7 cellular contexts compared by ENCODE assay signal in genomic region chr5:172768573-172769323, GRCh38. TPM values are rescaled to one million over a fixed set of nuclear protein-coding genes. Genes with fewer than 3 reads are reported as not detected.
DNase-seq lines count a peak whose midpoint lies in the region; ATAC-seq, FAIRE-seq and TF ChIP-seq lines count a peak whose summit lies in the region.

No MANE protein-coding gene starts in this region.

- intact Hi-C loops in GM12878 (cut with micrococcal nuclease; ENCODE audit: unreplicated experiment), result no loop called here

- no TSS peak for BruUV-seq in GM12878 (replicated peaks; lab: Mats Ljungman, UMichigan)

- H3K4me3 ChIP-seq in Loucy (ENCODE audit: low read length, poor library complexity, severe bottlenecking) (peak overlapping the region; percentile 94), GM12878 (no peak overlapping the region)

- POLR2A ChIA-PET in GM12878 (lab: Charles Lee), result no interaction called here

- RAD21 ChIA-PET in GM12878 (lab: Charles Lee; ENCODE audit: unreplicated experiment), result interaction anchor here (1.1 kb wide), 1 partner anchor 72 kb away, joined by 3 read pairs; no protein-coding TSS in a partner anchor

- TF ChIP-seq POLR2A in GM12878 (IDR thresholded peaks at IDR 0.05; ENCODE audit: low read depth, low read length), result peak; percentile 53

- peaks cover 24% of the 10 kb centered on the region for H3K4me1 ChIP-seq in Loucy (ENCODE audit: insufficient read depth, low read length, poor library complexity, severe bottlenecking)
- H3K4me1 ChIP-seq in GM12878 (ENCODE audit: control insufficient read depth, insufficient read depth, low read length), result peaks cover 32% of the 10 kb centered on the region

- H3K9ac ChIP-seq in Loucy (ENCODE audit: low read depth, low read length, poor library complexity, severe bottlenecking) (peak overlapping the region; percentile 87), GM12878 (ENCODE audit: control insufficient read depth, insufficient read depth, low read length) (no peak overlapping the region)

- no peak for TF ChIP-seq CTCF in Loucy (conservative IDR thresholded peaks at IDR 0.05; ENCODE audit: low read length)
- TF ChIP-seq CTCF in GM12878 (IDR thresholded peaks at IDR 0.05 in 2 of 3, conservative IDR thresholded peaks at IDR 0.05 in 1 of 3; ENCODE audit: control insufficient read depth in 2 of 3, extremely low read depth in 1 of 3, insufficient read depth in 1 of 3, low read depth in 3 of 3, low read length in 3 of 3), result no peak

- no peak for TF ChIP-seq EP300 in GM12878 (IDR thresholded peaks at IDR 0.05; ENCODE audit: borderline replicate concordance in 1 of 2, control insufficient read depth in 1 of 2, low read depth in 2 of 2, low read length in 2 of 2)

- in situ Hi-C loops in GM12878 (cut with MboI), result no loop called here

- H3K36me3 ChIP-seq in Loucy (ENCODE audit: insufficient read depth, low read length) (peaks cover 11% of the 10 kb centered on the region; the same call in 1 of the 2 replicates), GM12878 (ENCODE audit: control insufficient read depth in 2 of 2, insufficient read depth in 2 of 2, low read length in 1 of 2) (no peaks in the 10 kb centered on the region)

- H4K20me1 ChIP-seq in Loucy (ENCODE audit: insufficient read depth, low read length, poor library complexity, severe bottlenecking) (peaks cover 20% of the 10 kb centered on the region), GM12878 (ENCODE audit: control insufficient read depth, insufficient read depth) (no peaks in the 10 kb centered on the region)

- H3K4me2 ChIP-seq in Loucy (ENCODE audit: low read depth, low read length, poor library complexity, severe bottlenecking), result peak overlapping the region; percentile 97
- peak overlapping the region; percentile 98 for H3K4me2 ChIP-seq in GM12878 (ENCODE audit: control insufficient read depth, insufficient read depth)

- TF ChIP-seq RAD21 in GM12878 (IDR thresholded peaks at IDR 0.05; ENCODE audit: insufficient read depth, low read depth, low read length), result no peak

- H2AFZ ChIP-seq in Loucy (ENCODE audit: low read length) (no peak overlapping the region), GM12878 (ENCODE audit: control insufficient read depth, low read depth, low read length) (no peak overlapping the region)

- H3K27ac ChIP-seq in GM12878 (ENCODE audit: control insufficient read depth, insufficient read depth), result no peak overlapping the region

- DNase-seq in GM12878 (ENCODE audit: low read depth, low spot score) (no peak), kidney tubule cell (ENCODE audit: low spot score) (peak; percentile 75), superior temporal gyrus (ENCODE audit: extremely low spot score) (peak; percentile 38), cerebellar nuclear complex (lab: John Stamatoyannopoulos, UW) (no peak), HuH-7.5 (ENCODE audit: low spot score) (no peak)

- ATAC-seq in GM12878, result no peak
- no peak for ATAC-seq in GM19463 (IDR thresholded peaks at IDR 0.05; ENCODE audit: unreplicated experiment)

- WGBS in GM12878 (ENCODE audit: insufficient coverage, insufficient replicate concordance, low lambda C conversion rate, missing lambda C conversion rate), result 94% methylated on average over 20 of the region's 20 CpGs

- H3F3A ChIP-seq in Loucy (ENCODE audit: low read depth), result peaks cover 4% of the 10 kb centered on the region; the same call in 1 of the 2 replicates

- H3K9me3 ChIP-seq in Loucy (ENCODE audit: insufficient read depth, low read depth, low read length), result no peaks in the 10 kb centered on the region
- no peaks in the 10 kb centered on the region for H3K9me3 ChIP-seq in GM12878 (replicated peaks; ENCODE audit: control insufficient read depth, insufficient read depth, low read length)

- H3K27me3 ChIP-seq in Loucy (ENCODE audit: insufficient read depth, low read length, poor library complexity, severe bottlenecking) (no peaks in the 10 kb centered on the region), GM12878 (replicated peaks in 1 of 2; ENCODE audit: control insufficient read depth in 2 of 2, insufficient read depth in 2 of 2, low read length in 1 of 2) (no peaks in the 10 kb centered on the region)

- H3K9me2 ChIP-seq in Loucy (replicated peaks; ENCODE audit: low read depth, low read length), result no peaks in the 10 kb centered on the region

- no peak for FAIRE-seq in GM12878 (lab: Jason Lieb, UNC)

- SMC1A ChIA-PET in GM12878 (lab: Charles Lee; ENCODE audit: uncharacterized antibody, unreplicated experiment), result interaction anchor here (1.1 to 4.6 kb wide), 4 partner anchors 15 to 137 kb away, joined by 3 to 33 read pairs (median 3); partner anchors contain the start of gene ERGIC1

- CTCF ChIA-PET in GM12878 (lab: Yijun Ruan, JAX), result interaction anchor here (4.2 to 4.7 kb wide), 2 partner anchors 54 to 164 kb away, joined by 40 to 44 read pairs; no protein-coding TSS in a partner anchor

- H3K79me2 ChIP-seq in Loucy (ENCODE audit: insufficient read depth, low read length) (peaks cover 37% of the 10 kb centered on the region), GM12878 (ENCODE audit: control insufficient read depth, insufficient read depth, low read length) (peaks cover 9% of the 10 kb centered on the region)

TF ChIP-seq in GM12878, 131 proteins besides CTCF, POLR2A, EP300 and RAD21 (continues in another document):
- TF ChIP-seq NFIC (IDR thresholded peaks at IDR 0.05; ENCODE audit: low read depth, low read length) (no peak), ATF7 (IDR thresholded peaks at IDR 0.05; ENCODE audit: low read depth) (no peak), STAT1 (conservative IDR thresholded peaks at IDR 0.05) (no peak), FOS (IDR thresholded peaks at IDR 0.05; ENCODE audit: borderline replicate concordance, extremely low read depth, insufficient read length) (no peak), CBX3 (IDR thresholded peaks at IDR 0.05; ENCODE audit: borderline replicate concordance, low read depth) (no peak), RELB (IDR thresholded peaks at IDR 0.05; ENCODE audit: low read depth) (no peak), KDM1A (IDR thresholded peaks at IDR 0.05; ENCODE audit: borderline replicate concordance) (no peak), ZNF24 (IDR thresholded peaks at IDR 0.05) (no peak), SMARCA5 (IDR thresholded peaks at IDR 0.05) (no peak), ZBTB40 (IDR thresholded peaks at IDR 0.05; ENCODE audit: borderline replicate concordance) (no peak), EED (IDR thresholded peaks at IDR 0.05; ENCODE audit: low read depth) (no peak), RAD51 (IDR thresholded peaks at IDR 0.05) (no peak)

RNA-seq across cellular contexts. Expression of gene DUSP1, which starts 2.2 kb away (rescaled TPM):
- total RNA-seq in GM12878 (2013; cell fraction: nucleolus; rRNA removed), result 9.4 and 10.7 TPM in 2 replicates
- total RNA-seq in GM12878 (2014; rRNA removed) (5.8 and 6.2 TPM in 2 replicates), GM12878 (2014; rRNA removed; fragmentation: Illumina TruSeq; extraction: Trizol) (2.0 and 2.5 TPM in 2 replicates), GM12878 (2021) (5.0 and 5.3 TPM in 2 replicates)
- polyA plus RNA-seq in GM12878 (2011; ENCODE audit: low read depth), result 2.1 TPM
- polyA plus RNA-seq in GM12878 (2011; rRNA removed) (3.0 and 4.0 TPM in 2 replicates), GM12878 (2014; fragmentation: Illumina TruSeq; extraction: Trizol) (1.0 and 2.0 TPM in 2 replicates), GM12878 (2014; fragmentation: Nextera tagmentation; extraction: Ambion mirVana) (1 to 10 TPM; 1.4 to 1.9 TPM), GM12878 (2014; rRNA removed) (3.5 and 4.1 TPM in 2 replicates), GM12878 (2016; fragmentation: Nextera tagmentation; extraction: Ambion mirVana) (1 to 10 TPM; 3.9 to 5.4 TPM)
- polyA plus RNA-seq in GM12878 (2011; cell fraction: cytosol; rRNA removed), result 4.7 and 5.6 TPM in 2 replicates
- 7.0 and 8.8 TPM in 2 replicates for polyA plus RNA-seq in GM12878 (2011; cell fraction: nucleus; rRNA removed)
- 4.9 and 5.3 TPM in 2 replicates for polyA plus RNA-seq in GM12878 (2012)
- polyA minus RNA-seq in GM12878 (2011; rRNA and poly(A)+ RNA removed), result 5.9 and 9.3 TPM in 2 replicates
- 4.9 and 5.3 TPM in 2 replicates for polyA minus RNA-seq in GM12878 (2011; cell fraction: cytosol; rRNA and poly(A)+ RNA removed)
- 12.6 and 13.6 TPM in 2 replicates for polyA minus RNA-seq in GM12878 (2011; cell fraction: nucleus; rRNA and poly(A)+ RNA removed)

Comparison
In these comparisons a context has a peak if more than half of its experiments do, and no peak if none do; other contexts are left out.
1. DNase-seq: peak in kidney tubule cell (single experiment) and superior temporal gyrus (single experiment); none in GM12878 (single experiment), cerebellar nuclear complex (0 of 2) and HuH-7.5 (single experiment).